ENCODE assay signal across 1 cellular context in the genomic region with DNA sequence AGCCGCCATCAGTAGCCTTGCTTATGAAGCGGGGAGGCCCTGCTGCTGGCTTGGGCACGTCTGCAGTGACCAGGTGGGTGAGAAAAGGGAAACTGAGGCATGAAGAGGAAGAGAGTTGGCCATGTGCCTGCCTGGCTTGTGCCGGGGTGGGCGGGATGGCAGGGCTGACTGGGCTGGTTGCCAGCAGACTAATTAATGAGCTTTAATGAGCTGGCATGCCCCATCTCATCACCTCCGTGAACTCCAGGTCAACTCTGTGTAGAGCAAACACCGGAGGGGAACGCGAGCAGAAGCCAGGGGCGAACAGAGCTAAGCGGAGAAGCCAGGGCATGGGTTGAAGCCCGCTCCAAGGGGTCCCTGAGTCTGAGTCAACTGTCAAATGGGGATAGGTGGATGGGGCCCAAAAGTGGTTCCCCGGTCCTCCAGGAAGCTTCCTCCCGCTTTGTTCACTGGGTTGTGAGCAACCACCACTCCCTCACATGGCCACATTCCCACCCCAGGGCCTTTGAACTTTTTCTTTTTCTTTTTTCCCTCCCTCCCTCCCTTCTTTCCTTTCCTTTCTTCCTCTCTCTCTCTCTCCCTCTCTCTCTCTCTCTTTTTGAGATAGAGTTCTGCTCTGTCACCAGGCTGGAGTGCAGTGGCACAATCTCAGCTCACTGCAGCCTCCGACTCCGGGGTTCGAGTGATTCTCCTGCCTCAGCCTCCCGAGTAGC.
TF ChIP-seq lines count a peak whose summit lies in the region.

No MANE protein-coding gene starts in this region.

TF ChIP-seq in GM23338, 12 proteins besides CTCF, POLR2A, EP300 and RAD21:
- TF ChIP-seq, protein P1, sequence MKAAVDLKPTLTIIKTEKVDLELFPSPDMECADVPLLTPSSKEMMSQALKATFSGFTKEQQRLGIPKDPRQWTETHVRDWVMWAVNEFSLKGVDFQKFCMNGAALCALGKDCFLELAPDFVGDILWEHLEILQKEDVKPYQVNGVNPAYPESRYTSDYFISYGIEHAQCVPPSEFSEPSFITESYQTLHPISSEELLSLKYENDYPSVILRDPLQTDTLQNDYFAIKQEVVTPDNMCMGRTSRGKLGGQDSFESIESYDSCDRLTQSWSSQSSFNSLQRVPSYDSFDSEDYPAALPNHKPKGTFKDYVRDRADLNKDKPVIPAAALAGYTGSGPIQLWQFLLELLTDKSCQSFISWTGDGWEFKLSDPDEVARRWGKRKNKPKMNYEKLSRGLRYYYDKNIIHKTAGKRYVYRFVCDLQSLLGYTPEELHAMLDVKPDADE (IDR thresholded peaks at IDR 0.05), result no peak
- no peak for TF ChIP-seq CREB1 (CRISPR knock-in tag; IDR thresholded peaks at IDR 0.05; ENCODE audit: low read depth)
- TF ChIP-seq ZNF331 (CRISPR knock-in tag; IDR thresholded peaks at IDR 0.05; ENCODE audit: low read depth), result no peak
- no peak for TF ChIP-seq ZNF462 (CRISPR knock-in tag; IDR thresholded peaks at IDR 0.05)
- no peak for TF ChIP-seq EZH2phosphoT487 (IDR thresholded peaks at IDR 0.05; ENCODE audit: unreplicated experiment)
- no peak for TF ChIP-seq ZNF114 (CRISPR knock-in tag; IDR thresholded peaks at IDR 0.05)
